In genomic region chr2:71326968-71327367, GRCh38 we compare ENCODE assay signal across 2 cellular contexts.
A peak's percentile ranks its signal among the peaks of the same experiment; 100 is the strongest.
TF ChIP-seq lines count a peak whose summit lies in the region.

No MANE protein-coding gene starts in this region.

TF ChIP-seq in HepG2, 621 proteins besides CTCF, POLR2A, EP300 and RAD21:
- TF ChIP-seq ZNF136 (CRISPR knock-in tag; IDR thresholded peaks at IDR 0.05; ENCODE audit: low read depth) (no peak), ZBTB3 (CRISPR knock-in tag; IDR thresholded peaks at IDR 0.05; ENCODE audit: borderline replicate concordance, low read depth) (no peak), ZNF264 (CRISPR knock-in tag; IDR thresholded peaks at IDR 0.05) (peak; percentile 95)

TF ChIP-seq in K562, 482 proteins besides CTCF, POLR2A, EP300 and RAD21:
- no peak for TF ChIP-seq TAF9B (IDR thresholded peaks at IDR 0.05; ENCODE audit: partially characterized antibody)
- TF ChIP-seq XRCC3 (IDR thresholded peaks at IDR 0.05): no peak
- TF ChIP-seq NR3C1 (CRISPR knock-in tag; IDR thresholded peaks at IDR 0.05): no peak
